In the genomic region with DNA sequence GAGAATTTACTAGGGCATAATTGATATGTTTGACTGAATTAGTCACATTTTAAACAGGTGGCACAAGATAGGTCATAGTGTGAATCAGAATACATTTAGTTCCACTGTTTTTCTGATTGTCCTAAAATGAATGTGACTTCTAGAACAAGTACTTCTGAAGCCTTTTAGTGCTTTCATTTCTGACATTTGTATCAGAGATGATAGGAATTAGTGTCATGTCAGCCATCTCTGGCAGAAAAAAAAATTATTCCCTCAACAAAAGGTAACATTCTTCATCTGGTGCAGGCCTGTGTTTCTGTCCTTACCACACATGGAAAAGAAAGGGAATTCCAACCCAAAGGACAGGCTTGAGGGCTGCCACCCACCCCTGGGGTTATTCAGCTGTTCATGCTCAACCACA, we compare ENCODE assay signal across 4 cellular contexts. TPM values are rescaled to one million over a fixed set of nuclear protein-coding genes. Genes with fewer than 3 reads are reported as not detected.
"Had no signal": no experiment of that assay in that cellular context is flagged by ENCODE, and none has a peak within 500 bp of the region (broad histone marks: within the 10 kb centered on the region; RNA-seq: fewer than 3 reads in every experiment).

No MANE protein-coding gene starts in this region.

- H3K4me3 ChIP-seq: GM12878 had no signal

- DNase-seq: GDM1, GF-D8 had no signal

RNA-seq across cellular contexts. Expression of gene GRM8, which starts 21.3 kb away (rescaled TPM):
- total RNA-seq: G401 had no signal
